ENCODE assay signal across 26 cellular contexts in genomic region chr2:198231562-198231961, GRCh38.
"Had no signal": no experiment of that assay in that cellular context is flagged by ENCODE, and none has a peak within 500 bp of the region (broad histone marks: within the 10 kb centered on the region; RNA-seq: fewer than 3 reads in every experiment).

No MANE protein-coding gene starts in this region.

- H3K4me1 ChIP-seq: foreskin keratinocyte, gastroesophageal sphincter, heart left ventricle, lower lobe of right lung, neural progenitor cell, psoas muscle, spleen, tibial nerve, upper lobe of left lung, uterus had no signal

- H3K9me3 Mint-ChIP-seq: effector memory CD8-positive, alpha-beta T cell; natural killer cell; neural progenitor cell; stimulated activated memory B cell treated with anti-CD40 and anti-IgM and Interleukin-4, amounts not matched to agents 10 μg/mL and 1 μg/mL and 100 μg/mL, for 72 hours; stimulated activated naive CD8-positive, alpha-beta T cell treated with anti-CD3 and anti-CD28 coated beads, Interleukin-15, Interleukin-2, amounts not matched to agents 100 ng/mL and 50 ng/mL, for 24 hours had no signal

- H3K4me1 Mint-ChIP-seq: natural killer cell; stimulated activated memory B cell treated with anti-CD40 and anti-IgM and Interleukin-4, amounts not matched to agents 10 μg/mL and 1 μg/mL and 100 μg/mL, for 72 hours had no signal

- H3K9me3 ChIP-seq: gastroesophageal sphincter, heart left ventricle, lower lobe of right lung, psoas muscle, spleen, thoracic aorta, tibial nerve, upper lobe of left lung, uterus had no signal

- H3K4me2 ChIP-seq: hepatocyte, neural progenitor cell had no signal

- DNase-seq: cerebellar nuclear complex; cortex of kidney; effector memory CD8-positive, alpha-beta T cell; foreskin keratinocyte; heart left ventricle; left cardiac atrium; left ventricle myocardium superior; lower lobe of right lung; natural killer cell; psoas muscle; right cardiac atrium; spleen; stimulated activated CD4-positive, alpha-beta T cell treated with anti-CD3 and anti-CD28 coated beads, Interleukin-4, amount 100 ng/mL, for 4 hours; upper lobe of left lung; uterus had no signal

- H3K27me3 ChIP-seq: foreskin keratinocyte, gastroesophageal sphincter, heart left ventricle, hepatocyte, neural progenitor cell, tibial nerve, upper lobe of left lung, uterus had no signal

- ATAC-seq: effector memory CD8-positive, alpha-beta T cell; esophagus mucosa; foreskin keratinocyte; gastroesophageal sphincter; heart left ventricle; left cardiac atrium; left ventricle myocardium superior; lower lobe of right lung; natural killer cell; psoas muscle; right cardiac atrium; stimulated activated memory B cell treated with anti-CD40 and anti-IgM and Interleukin-4, amounts not matched to agents 10 μg/mL and 1 μg/mL and 100 μg/mL, for 72 hours had no signal

- H3K79me2 ChIP-seq: hepatocyte had no signal

- H2AFZ ChIP-seq: hepatocyte, neural progenitor cell had no signal

- H3K36me3 Mint-ChIP-seq: natural killer cell; neural progenitor cell; stimulated activated memory B cell treated with anti-CD40 and anti-IgM and Interleukin-4, amounts not matched to agents 10 μg/mL and 1 μg/mL and 100 μg/mL, for 72 hours had no signal

- H3K4me3 Mint-ChIP-seq: effector memory CD8-positive, alpha-beta T cell; natural killer cell; neural progenitor cell; stimulated activated memory B cell treated with anti-CD40 and anti-IgM and Interleukin-4, amounts not matched to agents 10 μg/mL and 1 μg/mL and 100 μg/mL, for 72 hours; stimulated activated naive CD8-positive, alpha-beta T cell treated with anti-CD3 and anti-CD28 coated beads, Interleukin-15, Interleukin-2, amounts not matched to agents 100 ng/mL and 50 ng/mL, for 24 hours had no signal

- H3K27ac Mint-ChIP-seq: effector memory CD8-positive, alpha-beta T cell; natural killer cell; neural progenitor cell; stimulated activated memory B cell treated with anti-CD40 and anti-IgM and Interleukin-4, amounts not matched to agents 10 μg/mL and 1 μg/mL and 100 μg/mL, for 72 hours; stimulated activated naive CD8-positive, alpha-beta T cell treated with anti-CD3 and anti-CD28 coated beads, Interleukin-15, Interleukin-2, amounts not matched to agents 100 ng/mL and 50 ng/mL, for 24 hours had no signal

- H3K36me3 ChIP-seq: gastroesophageal sphincter, heart left ventricle, lower lobe of right lung, neural progenitor cell, spleen, thoracic aorta, tibial nerve, upper lobe of left lung, uterus had no signal

- FAIRE-seq: islet of Langerhans had no signal

- H3K9ac ChIP-seq: neural progenitor cell had no signal

- H3K4me3 ChIP-seq: gastroesophageal sphincter, heart left ventricle, hepatocyte, lower lobe of right lung, neural progenitor cell, psoas muscle, skin epidermis, spleen, thoracic aorta, tibial nerve, upper lobe of left lung, uterus had no signal

- H3K27ac ChIP-seq: epithelial cell of prostate, foreskin keratinocyte, heart left ventricle, hepatocyte, lower lobe of right lung, neural progenitor cell, psoas muscle, skin epidermis, spleen, thoracic aorta, tibial nerve, upper lobe of left lung, uterus had no signal
